ENCODE assay signal across 20 cellular contexts in genomic region chr13:44629465-44630183, GRCh38. TPM values are rescaled to one million over a fixed set of nuclear protein-coding genes. Genes with fewer than 3 reads are reported as not detected.
DNase-seq lines count a peak whose midpoint lies in the region; FAIRE-seq and TF ChIP-seq lines count a peak whose summit lies in the region.
"Had no signal": no experiment of that assay in that cellular context is flagged by ENCODE, and none has a peak within 500 bp of the region (broad histone marks: within the 10 kb centered on the region; RNA-seq: fewer than 3 reads in every experiment).

No MANE protein-coding gene starts in this region.

- TF ChIP-seq CTCF in astrocyte (IDR thresholded peaks at IDR 0.05; ENCODE audit: insufficient read depth, low read depth, low read length) (no peak), foreskin fibroblast (IDR thresholded peaks at IDR 0.05; ENCODE audit: low read depth, low read length) (no peak), suprapubic skin (IDR thresholded peaks at IDR 0.05) (no peak), BE2C (IDR thresholded peaks at IDR 0.05; ENCODE audit: low read depth, low read length) (no peak)

- H3K9ac ChIP-seq in astrocyte (ENCODE audit: low read length): no peak overlapping the region

- H3K27me3 ChIP-seq in astrocyte (ENCODE audit: insufficient read depth, low read length): no peaks in the 10 kb centered on the region
- no peaks in the 10 kb centered on the region for H3K27me3 ChIP-seq in suprapubic skin
- H3K27me3 ChIP-seq in BE2C: no peaks in the 10 kb centered on the region
- H3K27me3 ChIP-seq: right lobe of liver, uterus had no signal

- H3K4me2 ChIP-seq in astrocyte (ENCODE audit: low read length): peak overlapping the region; percentile 20

- no peak overlapping the region for H3K27ac Mint-ChIP-seq in astrocyte (ENCODE audit: unreplicated experiment)
- H3K27ac Mint-ChIP-seq: stimulated activated naive CD8-positive, alpha-beta T cell treated with anti-CD3 and anti-CD28 coated beads, Interleukin-15, Interleukin-2, amounts not matched to agents 100 ng/mL and 50 ng/mL, for 24 hours had no signal

- no peaks in the 10 kb centered on the region for H3K27me3 Mint-ChIP-seq in astrocyte (ENCODE audit: low read depth, unreplicated experiment)

- H3K4me1 ChIP-seq in astrocyte (ENCODE audit: insufficient read depth, low read length) (peaks cover 3% of the 10 kb centered on the region), suprapubic skin (no peaks in the 10 kb centered on the region), BE2C (no peaks in the 10 kb centered on the region)
- H3K4me1 ChIP-seq: right lobe of liver, uterus had no signal

- no peak overlapping the region for H3K4me3 ChIP-seq in astrocyte (ENCODE audit: insufficient read depth, low read depth, low read length)
- no peak overlapping the region for H3K4me3 ChIP-seq in foreskin fibroblast (ENCODE audit: low read depth in 1 of 2, low read length in 2 of 2)
- H3K4me3 ChIP-seq in suprapubic skin: no peak overlapping the region
- no peak overlapping the region for H3K4me3 ChIP-seq in BE2C (ENCODE audit: low read depth, low read length)
- H3K4me3 ChIP-seq: right lobe of liver, uterus had no signal

- H3K4me1 Mint-ChIP-seq in astrocyte (ENCODE audit: low read depth, unreplicated experiment): peaks cover 3% of the 10 kb centered on the region

- H3K79me2 ChIP-seq in astrocyte (ENCODE audit: insufficient read depth, low read length): no peaks in the 10 kb centered on the region

- H3K4me3 Mint-ChIP-seq in astrocyte (ENCODE audit: unreplicated experiment): no peak overlapping the region
- H3K4me3 Mint-ChIP-seq: stimulated activated naive CD8-positive, alpha-beta T cell treated with anti-CD3 and anti-CD28 coated beads, Interleukin-15, Interleukin-2, amounts not matched to agents 100 ng/mL and 50 ng/mL, for 24 hours had no signal

- FAIRE-seq in astrocyte (lab: Jason Lieb, UNC): peak; percentile 58
- FAIRE-seq: TTC549 had no signal

- WGBS in suprapubic skin: 77% methylated on average over 2 of the region's 2 CpGs

- no peaks in the 10 kb centered on the region for H3K36me3 Mint-ChIP-seq in astrocyte (ENCODE audit: low read depth, unreplicated experiment)

- H4K20me1 ChIP-seq in astrocyte (ENCODE audit: insufficient read depth, low read length): no peaks in the 10 kb centered on the region

- no peaks in the 10 kb centered on the region for H3K9me3 Mint-ChIP-seq in astrocyte (ENCODE audit: unreplicated experiment)
- H3K9me3 Mint-ChIP-seq: stimulated activated naive CD8-positive, alpha-beta T cell treated with anti-CD3 and anti-CD28 coated beads, Interleukin-15, Interleukin-2, amounts not matched to agents 100 ng/mL and 50 ng/mL, for 24 hours had no signal

- no peak overlapping the region for H2AFZ ChIP-seq in astrocyte (ENCODE audit: low read depth, low read length)

- peak; percentile 58 for DNase-seq in EL
- DNase-seq in astrocyte (ENCODE audit: low read depth): peak; percentile 88
- DNase-seq in foreskin fibroblast: peak; percentile 42 to 70
- DNase-seq in suprapubic skin (ENCODE audit: low spot score in 2 of 2): no peak
- no peak for DNase-seq in BE2C
- no peak for DNase-seq in NCI-H510A treated with DMSO at 0.1 percent for 48 hours (lab: John Stamatoyannopoulos, UW)
- no peak for DNase-seq in NCI-H345 treated with DMSO at 0.1 percent for 48 hours (lab: John Stamatoyannopoulos, UW; ENCODE audit: unreplicated experiment)
- DNase-seq: activated CD4-positive, alpha-beta T cell treated with anti-CD3 and anti-CD28 coated beads for 48 hours; amniotic stem cell; DMS153; left ventricle myocardium superior; MM.1S; NCI-H1694 treated with DMSO at 0.1 percent for 48 hours; NCI-H345; right lobe of liver; stimulated activated CD4-positive, alpha-beta T cell treated with anti-CD3 and anti-CD28 coated beads, Interleukin-1b, Interleukin-23, amount 100 ng/mL, for 48 hours; SW 1271; uterus had no signal

- TF ChIP-seq EP300 in suprapubic skin (IDR thresholded peaks at IDR 0.05): no peak

- TF ChIP-seq POLR2A in suprapubic skin (IDR thresholded peaks at IDR 0.05): no peak

- H3K9me3 ChIP-seq in astrocyte (ENCODE audit: insufficient read depth, low read depth, low read length) (no peaks in the 10 kb centered on the region), suprapubic skin (no peaks in the 10 kb centered on the region), BE2C (no peaks in the 10 kb centered on the region)
- H3K9me3 ChIP-seq: right lobe of liver, uterus had no signal

- H3K27ac ChIP-seq in astrocyte (ENCODE audit: low read depth, low read length): peak overlapping the region; percentile 3
- peak overlapping the region; percentile 35 for H3K27ac ChIP-seq in suprapubic skin
- H3K27ac ChIP-seq: right lobe of liver, uterus had no signal

- H3K36me3 ChIP-seq in astrocyte (ENCODE audit: insufficient read depth, low read length) (no peaks in the 10 kb centered on the region), suprapubic skin (no peaks in the 10 kb centered on the region), BE2C (no peaks in the 10 kb centered on the region)
- H3K36me3 ChIP-seq: right lobe of liver, uterus had no signal

RNA-seq across cellular contexts. Expression of gene TSC22D1, which starts 53.5 kb away (rescaled TPM):
- total RNA-seq in astrocyte (96.2 and 105 TPM in 2 replicates), suprapubic skin (100 to 1,000 TPM in 1 of 4 donors, 10 to 100 TPM in 3; 70.3 to 135 (median 92.1) TPM)
- polyA plus RNA-seq in BE2C (2012; ENCODE audit: insufficient read depth, insufficient read length, low read depth): 39.3 TPM

Comparison
In these comparisons a context has a peak if more than half of its experiments do, and no peak if none do; other contexts are left out.
1. DNase-seq: peak in EL (single experiment), astrocyte (single experiment) and foreskin fibroblast (2 of 2); none in suprapubic skin (0 of 2), BE2C (single experiment), NCI-H510A treated with DMSO at 0.1 percent for 48 hours (single experiment) and NCI-H345 treated with DMSO at 0.1 percent for 48 hours (single experiment).